Comparison of ENCODE assay signal across 1 cellular context in genomic region chr17:77880702-77881450, GRCh38.
A peak's percentile ranks its signal among the peaks of the same experiment; 100 is the strongest.
TF ChIP-seq lines count a peak whose summit lies in the region.

No MANE protein-coding gene starts in this region.

TF ChIP-seq in SK-N-SH treated with all-trans-retinoic acid at 6 μM for 48 hours, 23 proteins besides CTCF, POLR2A, EP300 and RAD21 (continued from another document):
- TF ChIP-seq CREB5 (CRISPR knock-in tag; IDR thresholded peaks at IDR 0.05; ENCODE audit: low read depth) (no peak), ISL1 (CRISPR knock-in tag; IDR thresholded peaks at IDR 0.05) (peak; percentile 89), RARB (CRISPR knock-in tag; IDR thresholded peaks at IDR 0.05) (no peak), PATZ1 (CRISPR knock-in tag; IDR thresholded peaks at IDR 0.05; ENCODE audit: borderline replicate concordance) (no peak), ZNF8 (CRISPR knock-in tag; IDR thresholded peaks at IDR 0.05) (peak; percentile 67)
